In the genomic region with DNA sequence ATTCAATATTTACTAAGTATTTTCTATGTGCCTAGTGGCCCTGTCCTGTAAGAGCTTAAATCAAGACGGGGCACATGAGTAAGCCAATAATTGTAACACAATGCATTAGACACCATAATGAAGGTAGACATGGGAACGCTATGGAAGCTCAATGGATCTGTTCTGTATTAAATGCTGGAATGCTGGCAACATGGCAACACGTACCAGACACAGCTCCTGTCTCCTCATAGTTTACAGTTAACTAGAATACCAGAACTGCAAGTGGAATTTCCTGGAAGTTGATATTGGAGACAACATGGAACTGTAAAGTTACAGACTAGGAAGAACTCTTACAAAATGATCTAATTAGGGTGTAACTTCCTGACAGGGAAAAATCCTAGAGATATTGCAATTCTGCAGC, we compare ENCODE assay signal across 30 cellular contexts. TPM values are rescaled to one million over a fixed set of nuclear protein-coding genes. Genes with fewer than 3 reads are reported as not detected.
"Had no signal": no experiment of that assay in that cellular context is flagged by ENCODE, and none has a peak within 500 bp of the region (broad histone marks: within the 10 kb centered on the region; RNA-seq: fewer than 3 reads in every experiment).

No MANE protein-coding gene starts in this region.

- H3K4me2 ChIP-seq: neural progenitor cell had no signal

- H3K27ac ChIP-seq: left ventricle myocardium inferior, neural progenitor cell, neutrophil, parathyroid adenoma, skin epidermis, stomach, testis, thyroid gland, transverse colon, upper lobe of left lung, vagina had no signal

- H3K4me3 ChIP-seq: left ventricle myocardium inferior, lung, neural progenitor cell, skin epidermis, stomach, testis, thyroid gland, transverse colon, upper lobe of left lung, vagina had no signal

- H2AFZ ChIP-seq: neural progenitor cell, parathyroid adenoma had no signal

- H3K27me3 ChIP-seq: neural progenitor cell, neutrophil, stomach, testis, thyroid gland, upper lobe of left lung, vagina had no signal

- H3K9me3 Mint-ChIP-seq: natural killer cell; neural progenitor cell; stimulated activated naive B cell treated with anti-CD40 and anti-IgM and Interleukin-4, amounts not matched to agents 10 μg/mL and 1 μg/mL and 100 μg/mL, for 72 hours had no signal

- H3K4me1 Mint-ChIP-seq: immature natural killer cell, mesothelial cell of epicardium, natural killer cell, nephron progenitor cell, neural progenitor cell had no signal

- ATAC-seq: natural killer cell; right cardiac atrium; sciatic nerve; stimulated activated naive B cell treated with anti-CD40 and anti-IgM and Interleukin-4, amounts not matched to agents 10 μg/mL and 1 μg/mL and 100 μg/mL, for 72 hours; stimulated activated naive CD8-positive, alpha-beta T cell treated with anti-CD3 and anti-CD28 coated beads, Interleukin-15, Interleukin-2, amounts not matched to agents 100 U/mL and 50 U/mL, for 24 hours had no signal

- H3K36me3 ChIP-seq: left ventricle myocardium inferior, neural progenitor cell, neutrophil, stomach, thyroid gland, transverse colon, upper lobe of left lung, vagina had no signal

- H3K36me3 Mint-ChIP-seq: mesothelial cell of epicardium; naive B cell; natural killer cell; neural progenitor cell; stimulated activated naive B cell treated with anti-CD40 and anti-IgM and Interleukin-4, amounts not matched to agents 10 μg/mL and 1 μg/mL and 100 μg/mL, for 72 hours had no signal

- H3K4me1 ChIP-seq: left ventricle myocardium inferior, neural progenitor cell, parathyroid adenoma, stomach, testis, thyroid gland, transverse colon, upper lobe of left lung, vagina had no signal

- DNase-seq: immature natural killer cell; kidney; left ventricle myocardium inferior; mesendoderm; naive B cell; natural killer cell; nephron progenitor cell; occipital lobe; right cardiac atrium; stimulated activated CD4-positive, alpha-beta T cell treated with anti-CD3 and anti-CD28 coated beads, Interleukin-12 subunit alpha, Interleukin-12 subunit beta, amount 100 ng/mL, for 4 hours; stimulated activated CD4-positive, alpha-beta T cell treated with anti-CD3 and anti-CD28 coated beads, Interleukin-15, amount 100 ng/mL, for 24 hours; stimulated activated CD4-positive, alpha-beta T cell treated with anti-CD3 and anti-CD28 coated beads, Interleukin-2, amount 100 ng/mL, for 24 hours; stimulated activated CD4-positive, alpha-beta T cell treated with anti-CD3 and anti-CD28 coated beads, Interleukin-4, amount 100 ng/mL, for 1 hour; stimulated activated naive B cell treated with anti-CD40 and anti-IgM and Interleukin-4, amounts not matched to agents 10 μg/mL and 1 μg/mL and 100 μg/mL, for 72 hours; stimulated activated naive CD8-positive, alpha-beta T cell treated with anti-CD3 and anti-CD28 coated beads, Interleukin-15, Interleukin-2, amounts not matched to agents 100 U/mL and 50 U/mL, for 24 hours; stomach; testis; thyroid gland; transverse colon; upper lobe of left lung had no signal

- H3K79me2 ChIP-seq: parathyroid adenoma had no signal

- H3K9ac ChIP-seq: neural progenitor cell, parathyroid adenoma had no signal

- H3K27ac Mint-ChIP-seq: immature natural killer cell; mesothelial cell of epicardium; naive B cell; natural killer cell; nephron progenitor cell; neural progenitor cell; progenitor cell of endocrine pancreas; stimulated activated naive B cell treated with anti-CD40 and anti-IgM and Interleukin-4, amounts not matched to agents 10 μg/mL and 1 μg/mL and 100 μg/mL, for 72 hours had no signal

- H3K4me3 Mint-ChIP-seq: immature natural killer cell; mesothelial cell of epicardium; naive B cell; natural killer cell; nephron progenitor cell; neural progenitor cell; stimulated activated naive B cell treated with anti-CD40 and anti-IgM and Interleukin-4, amounts not matched to agents 10 μg/mL and 1 μg/mL and 100 μg/mL, for 72 hours had no signal

- H3K9me3 ChIP-seq: left ventricle myocardium inferior, neutrophil, stomach, testis, thyroid gland, transverse colon, upper lobe of left lung, vagina had no signal

- FAIRE-seq: islet of Langerhans, kidney had no signal

RNA-seq across cellular contexts. Expression of a gene that starts 12.4 kb away (rescaled TPM):
- total RNA-seq: natural killer cell, occipital lobe had no signal
